In genomic region chr7:23603632-23604295, GRCh38 we compare ENCODE assay signal across 1 cellular context.
TF ChIP-seq lines count a peak whose summit lies in the region.

No MANE protein-coding gene starts in this region.

TF ChIP-seq in K562, 482 proteins besides CTCF, POLR2A, EP300 and RAD21 (continued from another document):
- TF ChIP-seq ETV6 (IDR thresholded peaks at IDR 0.05; ENCODE audit: borderline replicate concordance in 1 of 2, low read depth in 2 of 2, low read length in 1 of 2): no peak
- TF ChIP-seq ETV6 (CRISPR knock-in tag; IDR thresholded peaks at IDR 0.05; ENCODE audit: borderline replicate concordance): no peak
- no peak for TF ChIP-seq NCOA1 (IDR thresholded peaks at IDR 0.05; ENCODE audit: low read depth)
- no peak for TF ChIP-seq E2F3 (CRISPR knock-in tag; IDR thresholded peaks at IDR 0.05)
- no peak for TF ChIP-seq MECOM (CRISPR knock-in tag; IDR thresholded peaks at IDR 0.05)
- no peak for TF ChIP-seq PHB (CRISPR knock-in tag; IDR thresholded peaks at IDR 0.05)
- no peak for TF ChIP-seq ZNF512 (tag; IDR thresholded peaks at IDR 0.05)
- no peak for TF ChIP-seq ZNF780A (CRISPR knock-in tag; IDR thresholded peaks at IDR 0.05)
- no peak for TF ChIP-seq ZFP30 (CRISPR knock-in tag; IDR thresholded peaks at IDR 0.05; ENCODE audit: borderline replicate concordance)
- no peak for TF ChIP-seq PTRF (tag; IDR thresholded peaks at IDR 0.05)
- no peak for TF ChIP-seq ZNF507 (tag; conservative IDR thresholded peaks at IDR 0.05)
- TF ChIP-seq GATAD2A (IDR thresholded peaks at IDR 0.05): no peak
- TF ChIP-seq NUFIP1 (IDR thresholded peaks at IDR 0.05; ENCODE audit: partially characterized antibody): no peak
- no peak for TF ChIP-seq HDAC3 (IDR thresholded peaks at IDR 0.05; ENCODE audit: borderline replicate concordance, partially characterized antibody)
- no peak for TF ChIP-seq ZNF644 (tag; IDR thresholded peaks at IDR 0.05; ENCODE audit: low read depth)
